11 cellular contexts compared by ENCODE assay signal in genomic region chr4:48196758-48197504, GRCh38.
A peak's percentile ranks its signal among the peaks of the same experiment; 100 is the strongest.
DNase-seq lines count a peak whose midpoint lies in the region; ATAC-seq lines count a peak whose summit lies in the region.
"Had no signal": no experiment of that assay in that cellular context is flagged by ENCODE, and none has a peak within 500 bp of the region (broad histone marks: within the 10 kb centered on the region; RNA-seq: fewer than 3 reads in every experiment).

No MANE protein-coding gene starts in this region.

- H3K27me3 Mint-ChIP-seq in CD4-positive, alpha-beta memory T cell: peaks cover 4 to 7% of the 10 kb centered on the region in 2 donors

- intact Hi-C loops in CD4-positive, alpha-beta memory T cell (cut with micrococcal nuclease): no loop called here

- no peaks in the 10 kb centered on the region for H3K36me3 ChIP-seq in CD4-positive, alpha-beta memory T cell (ENCODE audit: insufficient read depth, low read length)

- H3K36me3 Mint-ChIP-seq in CD4-positive, alpha-beta memory T cell: peaks cover 0 to 9% of the 10 kb centered on the region in 2 donors
- H3K36me3 Mint-ChIP-seq: natural killer cell had no signal

- no peaks in the 10 kb centered on the region for H3K4me1 ChIP-seq in CD4-positive, alpha-beta memory T cell (ENCODE audit: insufficient read depth, low read length)

- POLR2A ChIA-PET in CD4-positive, alpha-beta memory T cell (lab: Charles Lee; ENCODE audit: partially characterized antibody): interaction anchor here (0.6 kb wide), 1 partner anchor 47 kb away, joined by 3 read pairs; no protein-coding TSS in a partner anchor

- H3K27me3 ChIP-seq in CD4-positive, alpha-beta memory T cell (ENCODE audit: insufficient read depth, low read length): no peaks in the 10 kb centered on the region

- ATAC-seq in GM18907 (IDR thresholded peaks at IDR 0.05; ENCODE audit: unreplicated experiment) (peak; percentile 58), GM21786 (IDR thresholded peaks at IDR 0.05; ENCODE audit: unreplicated experiment) (peak; percentile 69), HG03354 (IDR thresholded peaks at IDR 0.05; ENCODE audit: poor library complexity, severe bottlenecking, unreplicated experiment) (peak; percentile 60)

- H3K4me1 Mint-ChIP-seq in CD4-positive, alpha-beta memory T cell: peaks cover 1 to 10% (median 7%) of the 10 kb centered on the region in 4 donors

- no peak overlapping the region for H3K4me3 ChIP-seq in CD4-positive, alpha-beta memory T cell (ENCODE audit: low read length in 2 of 2)

- no peak overlapping the region for H3K4me3 Mint-ChIP-seq in CD4-positive, alpha-beta memory T cell
- H3K4me3 Mint-ChIP-seq: natural killer cell had no signal

- no peaks in the 10 kb centered on the region for H3K9me3 ChIP-seq in CD4-positive, alpha-beta memory T cell (ENCODE audit: control insufficient read depth in 1 of 2, low read length in 2 of 2)

- CTCF ChIA-PET in CD4-positive, alpha-beta memory T cell (lab: Charles Lee; ENCODE audit: partially characterized antibody): interaction anchor here (1.0 kb wide), 1 partner anchor 20 kb away, joined by 3 read pairs; no protein-coding TSS in a partner anchor

- H3K9me3 Mint-ChIP-seq in CD4-positive, alpha-beta memory T cell: peaks cover 0 to 7% (median under 1%) of the 10 kb centered on the region in 8 donors
- H3K9me3 Mint-ChIP-seq: natural killer cell had no signal

- no peak overlapping the region for H3K27ac Mint-ChIP-seq in CD4-positive, alpha-beta memory T cell
- H3K27ac Mint-ChIP-seq: natural killer cell had no signal

- no peak overlapping the region for H3K27ac ChIP-seq in CD4-positive, alpha-beta memory T cell (ENCODE audit: low read depth, low read length)

- DNase-seq in germinal center (ENCODE audit: low spot score) (peak; percentile 27), ureter (ENCODE audit: low spot score) (no peak), NCI-H2171 treated with DMSO at 0.1 percent for 48 hours (lab: John Stamatoyannopoulos, UW) (no peak), NCI-H1930 (lab: John Stamatoyannopoulos, UW) (no peak)
- DNase-seq in CD4-positive, alpha-beta memory T cell: no peak
- DNase-seq: activated gamma-delta T cell, natural killer cell, NCI-H526 had no signal
